In genomic region chr5:152269533-152269932, GRCh38 we compare ENCODE assay signal across 21 cellular contexts.
DNase-seq lines count a peak whose midpoint lies in the region; ATAC-seq, FAIRE-seq and TF ChIP-seq lines count a peak whose summit lies in the region.
"Had no signal": no experiment of that assay in that cellular context is flagged by ENCODE, and none has a peak within 500 bp of the region (broad histone marks: within the 10 kb centered on the region; RNA-seq: fewer than 3 reads in every experiment).

No MANE protein-coding gene starts in this region.

- TF ChIP-seq EP300 in HepG2 (IDR thresholded peaks at IDR 0.05; ENCODE audit: low read depth in 2 of 2, low read length in 2 of 2), result no peak
- no peak for TF ChIP-seq EP300 in HepG2 (CRISPR knock-in tag; IDR thresholded peaks at IDR 0.05; ENCODE audit: borderline replicate concordance)
- TF ChIP-seq EP300 in K562 (IDR thresholded peaks at IDR 0.05; ENCODE audit: low read length), result no peak

- no peaks in the 10 kb centered on the region for H3K9me1 ChIP-seq in K562 (ENCODE audit: control insufficient read depth, insufficient read depth, low read length)

- H2AFZ ChIP-seq in HepG2 (ENCODE audit: low read length) (no peak overlapping the region), K562 (ENCODE audit: low read depth, low read length) (no peak overlapping the region)
- H2AFZ ChIP-seq: GM23338 had no signal

- H3K27ac ChIP-seq in HepG2 (ENCODE audit: extremely low read length, insufficient read depth, low read length), result no peak overlapping the region
- no peak overlapping the region for H3K27ac ChIP-seq in right lobe of liver
- no peak overlapping the region for H3K27ac ChIP-seq in K562 (ENCODE audit: extremely low read depth, low read depth, low read length)
- H3K27ac ChIP-seq: 22Rv1 had no signal

- CTCF ChIA-PET in HepG2 (lab: Yijun Ruan, JAX; ENCODE audit: low intra/inter-chr PET ratio, low total read pairs), result no interaction called here
- CTCF ChIA-PET in K562 (lab: Yijun Ruan, JAX; ENCODE audit: low intra/inter-chr PET ratio), result no interaction called here
- CTCF ChIA-PET in activated CD8-positive, alpha-beta memory T cell treated with anti-CD3 and anti-CD28 coated beads, Interleukin-2, amount 10 ng/mL, durations not matched to agents 7 days and 5 days (lab: Charles Lee), result no interaction called here

- H3K27me3 Mint-ChIP-seq in activated CD8-positive, alpha-beta memory T cell treated with anti-CD3 and anti-CD28 coated beads, Interleukin-2, amount 10 ng/mL, durations not matched to agents 7 days and 5 days, result no peaks in the 10 kb centered on the region
- H3K27me3 Mint-ChIP-seq: CD4-positive, alpha-beta memory T cell had no signal

- POLR2A ChIA-PET in HepG2 (lab: Yijun Ruan, JAX) (no interaction called here), K562 (lab: Yijun Ruan, JAX) (no interaction called here)

- H3K4me3 ChIP-seq in HepG2 (replicated peaks in 1 of 3; ENCODE audit: insufficient read depth in 1 of 3, low read depth in 2 of 3, low read length in 3 of 3) (no peak overlapping the region), right lobe of liver (no peak overlapping the region), K562 (no peak overlapping the region)
- H3K4me3 ChIP-seq: GM12878, GM23338 had no signal

- H3K9ac ChIP-seq in HepG2 (ENCODE audit: insufficient read depth, low read depth, low read length) (no peak overlapping the region), K562 (ENCODE audit: insufficient read depth in 1 of 2, low read depth in 2 of 2, low read length in 2 of 2) (no peak overlapping the region)

- H3K4me2 ChIP-seq in HepG2 (ENCODE audit: low read depth, low read length) (no peak overlapping the region), K562 (ENCODE audit: insufficient read depth, low read length) (no peak overlapping the region)
- H3K4me2 ChIP-seq: GM23338 had no signal

- TF ChIP-seq POLR2A in HepG2 (IDR thresholded peaks at IDR 0.05; ENCODE audit: insufficient read depth in 1 of 2, low read depth in 2 of 2, low read length in 2 of 2) (no peak), right lobe of liver (IDR thresholded peaks at IDR 0.05) (no peak), K562 (conservative IDR thresholded peaks at IDR 0.05) (no peak)

- intact Hi-C loops in HepG2 (cut with micrococcal nuclease; ENCODE audit: unreplicated experiment) (no loop called here), right lobe of liver (cut with DNase I) (no loop called here), K562 (cut with micrococcal nuclease) (no loop called here)

- H3K9me3 Mint-ChIP-seq in activated CD8-positive, alpha-beta memory T cell treated with anti-CD3 and anti-CD28 coated beads, Interleukin-2, amount 10 ng/mL, durations not matched to agents 7 days and 5 days (ENCODE audit: low read depth), result no peaks in the 10 kb centered on the region
- H3K9me3 Mint-ChIP-seq: CD4-positive, alpha-beta memory T cell had no signal

- TF ChIP-seq CTCF in HepG2 (CRISPR knock-in tag; IDR thresholded peaks at IDR 0.05) (no peak), right lobe of liver (IDR thresholded peaks at IDR 0.05) (no peak), K562 (IDR thresholded peaks at IDR 0.05 in 2 of 3, conservative IDR thresholded peaks at IDR 0.05 in 1 of 3; ENCODE audit: insufficient read depth in 2 of 3, low read depth in 1 of 3, low read length in 3 of 3) (no peak)

- DNase-seq in DMS53 (lab: John Stamatoyannopoulos, UW) (peak; percentile 9), DMS53 treated with DMSO at 0.1 percent for 48 hours (lab: John Stamatoyannopoulos, UW; ENCODE audit: unreplicated experiment) (no peak), HepG2 (ENCODE audit: low spot score) (no peak), right lobe of liver (no peak), K562 (ENCODE audit: extremely low read depth in 1 of 4, low spot score in 3 of 4) (no peak), activated gamma-delta T cell treated with Interleukin-2 at 50 U/mL for 16 hours (no peak)
- DNase-seq in activated CD8-positive, alpha-beta memory T cell treated with anti-CD3 and anti-CD28 coated beads, Interleukin-2, amount 10 ng/mL, durations not matched to agents 7 days and 5 days, result no peak
- DNase-seq: C1 segment of cervical spinal cord; Calu3; CD4-positive, alpha-beta memory T cell; COR-L47; DMS79; EL; GDM1; H9 had no signal

- ATAC-seq in HepG2, result no peak
- no peak for ATAC-seq in right lobe of liver
- ATAC-seq in K562, result no peak
- ATAC-seq in activated CD8-positive, alpha-beta memory T cell treated with anti-CD3 and anti-CD28 coated beads, Interleukin-2, amount 10 ng/mL, durations not matched to agents 7 days and 5 days, result no peak
- ATAC-seq in GM18498 (IDR thresholded peaks at IDR 0.05; ENCODE audit: unreplicated experiment), result no peak
- ATAC-seq: GM12878, GM23338, HCT116 had no signal

- H3K36me3 Mint-ChIP-seq in activated CD8-positive, alpha-beta memory T cell treated with anti-CD3 and anti-CD28 coated beads, Interleukin-2, amount 10 ng/mL, durations not matched to agents 7 days and 5 days, result no peaks in the 10 kb centered on the region
- H3K36me3 Mint-ChIP-seq: CD4-positive, alpha-beta memory T cell had no signal

- in situ Hi-C loops in HepG2 (cut with HindIII; ENCODE audit: extremely low pct_ligation_motif_present, low pct_unique_long_range_greater_than_20kb), result no loop called here
- in situ Hi-C loops in K562 (cut with MboI), result no loop called here

- H3K27me3 ChIP-seq in HepG2 (ENCODE audit: control insufficient read depth in 1 of 2, insufficient read depth in 2 of 2, low read length in 2 of 2) (no peaks in the 10 kb centered on the region), right lobe of liver (no peaks in the 10 kb centered on the region), K562 (ENCODE audit: control insufficient read depth in 2 of 2, insufficient read depth in 2 of 2, low read length in 2 of 2) (no peaks in the 10 kb centered on the region)

- H3K36me3 ChIP-seq in HepG2 (replicated peaks in 1 of 2; ENCODE audit: control insufficient read depth in 1 of 2, insufficient read depth in 2 of 2, low read length in 2 of 2) (no peaks in the 10 kb centered on the region), right lobe of liver (no peaks in the 10 kb centered on the region), K562 (ENCODE audit: control insufficient read depth, insufficient read depth, low read length) (no peaks in the 10 kb centered on the region)

- no peaks in the 10 kb centered on the region for H3K9me3 ChIP-seq in HepG2 (ENCODE audit: low read length)
- no peaks in the 10 kb centered on the region for H3K9me3 ChIP-seq in right lobe of liver
- H3K9me3 ChIP-seq in K562 (replicated peaks; ENCODE audit: control insufficient read depth, insufficient read depth, low read depth, low read length), result no peaks in the 10 kb centered on the region

- H3K27ac Mint-ChIP-seq in activated CD8-positive, alpha-beta memory T cell treated with anti-CD3 and anti-CD28 coated beads, Interleukin-2, amount 10 ng/mL, durations not matched to agents 7 days and 5 days, result no peak overlapping the region
- H3K27ac Mint-ChIP-seq: CD4-positive, alpha-beta memory T cell; GM23338; H9 had no signal

- FAIRE-seq in HepG2 (lab: Jason Lieb, UNC), result no peak
- no peak for FAIRE-seq in K562 (lab: Jason Lieb, UNC)
- FAIRE-seq: GM12878, GM18507 had no signal

- no peaks in the 10 kb centered on the region for H3K4me1 ChIP-seq in HepG2 (ENCODE audit: insufficient read depth, low read length)
- no peaks in the 10 kb centered on the region for H3K4me1 ChIP-seq in right lobe of liver
- no peaks in the 10 kb centered on the region for H3K4me1 ChIP-seq in K562 (replicated peaks in 1 of 2; ENCODE audit: control insufficient read depth in 2 of 2, insufficient read depth in 2 of 2, low read length in 2 of 2)

- WGBS in HepG2 (ENCODE audit: low lambda C conversion rate), result 0% methylated on average over 1 of the region's 1 CpG
- 30% methylated on average over 1 of the region's 1 CpG for WGBS in right lobe of liver (ENCODE audit: insufficient coverage, low coverage, low lambda C conversion rate, missing lambda C conversion rate)
- WGBS in K562 (ENCODE audit: insufficient coverage, low coverage, missing lambda C conversion rate), result 0% methylated on average over 1 of the region's 1 CpG

- H4K20me1 ChIP-seq in HepG2 (ENCODE audit: insufficient read depth, low read length), result no peaks in the 10 kb centered on the region
- H4K20me1 ChIP-seq in K562 (replicated peaks; ENCODE audit: control insufficient read depth, insufficient read depth, low read length), result no peaks in the 10 kb centered on the region

- no peak for TF ChIP-seq RAD21 in HepG2 (CRISPR knock-in tag; IDR thresholded peaks at IDR 0.05)
- no peak for TF ChIP-seq RAD21 in K562 (CRISPR knock-in tag; conservative IDR thresholded peaks at IDR 0.05 in 1 of 2, IDR thresholded peaks at IDR 0.05 in 1 of 2)

- no peak overlapping the region for H3K4me3 Mint-ChIP-seq in activated CD8-positive, alpha-beta memory T cell treated with anti-CD3 and anti-CD28 coated beads, Interleukin-2, amount 10 ng/mL, durations not matched to agents 7 days and 5 days
- H3K4me3 Mint-ChIP-seq: CD4-positive, alpha-beta memory T cell; GM23338; H9 had no signal

- no peaks in the 10 kb centered on the region for H3K79me2 ChIP-seq in HepG2 (ENCODE audit: insufficient read depth, low read length)
- no peaks in the 10 kb centered on the region for H3K79me2 ChIP-seq in K562 (ENCODE audit: control insufficient read depth, insufficient read depth, low read length)

- no peaks in the 10 kb centered on the region for H3K4me1 Mint-ChIP-seq in activated CD8-positive, alpha-beta memory T cell treated with anti-CD3 and anti-CD28 coated beads, Interleukin-2, amount 10 ng/mL, durations not matched to agents 7 days and 5 days
- H3K4me1 Mint-ChIP-seq: CD4-positive, alpha-beta memory T cell had no signal

- BruUV-seq in HepG2 (replicated peaks; lab: Mats Ljungman, UMichigan) (no TSS peak), K562 (replicated peaks; lab: Mats Ljungman, UMichigan) (no TSS peak)

TF ChIP-seq in HepG2, 621 proteins besides CTCF, POLR2A, EP300 and RAD21:
- no peak for TF ChIP-seq KAT7 (CRISPR knock-in tag; IDR thresholded peaks at IDR 0.05; ENCODE audit: borderline replicate concordance)
- TF ChIP-seq MAFK (conservative IDR thresholded peaks at IDR 0.05 in 1 of 2, IDR thresholded peaks at IDR 0.05 in 1 of 2; ENCODE audit: low read length in 2 of 2), result peak; percentile 82 to 86
- TF ChIP-seq MAFF (IDR thresholded peaks at IDR 0.05; ENCODE audit: low read depth, low read length), result peak; percentile 79

TF ChIP-seq in K562, 482 proteins besides CTCF, POLR2A, EP300 and RAD21:
- TF ChIP-seq ZNF316 (IDR thresholded peaks at IDR 0.05) (0 out of 2 replicates have a peak, but pooled peaks have one; percentile 14), HNRNPK (IDR thresholded peaks at IDR 0.05; ENCODE audit: low read depth, low read length, poor library complexity, severe bottlenecking) (no peak)
